Comparison of ENCODE assay signal across 15 cellular contexts in the genomic region with DNA sequence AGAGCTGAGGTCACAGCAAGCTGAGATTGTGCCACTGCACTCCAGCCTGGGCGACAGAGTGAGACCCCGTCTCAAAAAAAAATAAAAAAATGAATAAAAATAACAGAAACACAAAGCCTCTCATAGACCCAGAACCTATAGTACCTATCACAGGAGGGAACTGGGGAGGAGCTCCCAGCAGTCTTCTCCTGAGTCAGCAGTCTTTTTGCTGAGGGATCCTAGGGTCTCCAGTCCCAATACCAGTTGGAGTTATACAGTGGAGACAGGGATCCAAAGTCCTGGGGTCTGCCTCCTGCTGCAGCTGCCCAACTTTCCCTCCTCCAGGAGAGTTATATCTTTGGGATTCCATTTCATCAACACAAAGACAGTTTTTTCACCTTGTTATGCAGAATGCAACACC. TPM values are rescaled to one million over a fixed set of nuclear protein-coding genes. Genes with fewer than 3 reads are reported as not detected.
"Had no signal": no experiment of that assay in that cellular context is flagged by ENCODE, and none has a peak within 500 bp of the region (broad histone marks: within the 10 kb centered on the region; RNA-seq: fewer than 3 reads in every experiment).

No MANE protein-coding gene starts in this region.

- ATAC-seq: activated CD4-positive, CD25-positive, alpha-beta regulatory T cell treated with anti-CD3 and anti-CD28 coated beads, Interleukin-2, amount 50 U/mL, for 24 hours; foreskin keratinocyte; heart right ventricle; left lobe of liver; natural killer cell treated with Interleukin-12 subunit alpha and Interleukin-12 subunit beta and Interleukin-15 and Interleukin-18, amount 100 ng/mL, for 72 hours had no signal

- DNase-seq: activated effector memory CD4-positive, alpha-beta T cell treated with anti-CD3 and anti-CD28 coated beads, Interleukin-2, amount 50 U/mL, for 16 hours; colonic mucosa; foreskin keratinocyte; heart right ventricle; islet precursor cell; stimulated activated CD4-positive, alpha-beta T cell treated with anti-CD3 and anti-CD28 coated beads, Interleukin-4, amount 100 ng/mL, for 4 hours; thyroid gland; uterus had no signal

- H3K27me3 Mint-ChIP-seq: natural killer cell treated with Interleukin-12 subunit alpha and Interleukin-12 subunit beta and Interleukin-15 and Interleukin-18, amount 100 ng/mL, for 72 hours had no signal

- H3K27ac Mint-ChIP-seq: natural killer cell treated with Interleukin-12 subunit alpha and Interleukin-12 subunit beta and Interleukin-15 and Interleukin-18, amount 100 ng/mL, for 72 hours; T-helper 2 cell treated with Interferon-gamma antibody and Interleukin-4, amounts not matched to agents 5 μg/mL and 100 μg/mL, for 36 hours had no signal

- H3K27ac ChIP-seq: cardiac muscle cell, colonic mucosa, foreskin keratinocyte, heart right ventricle, thyroid gland, uterus had no signal

- H3K27me3 ChIP-seq: cardiac muscle cell, colonic mucosa, foreskin keratinocyte, heart right ventricle, thyroid gland, uterus had no signal

- FAIRE-seq: endothelial cell of umbilical vein had no signal

- H3K36me3 ChIP-seq: cardiac muscle cell, colonic mucosa, uterus had no signal

- H3K9me3 ChIP-seq: colonic mucosa, heart right ventricle, thyroid gland, uterus had no signal

- H3K4me3 ChIP-seq: cardiac muscle cell, colonic mucosa, heart right ventricle, thyroid gland, uterus had no signal

- H3K4me3 Mint-ChIP-seq: natural killer cell treated with Interleukin-12 subunit alpha and Interleukin-12 subunit beta and Interleukin-15 and Interleukin-18, amount 100 ng/mL, for 72 hours; T-helper 2 cell treated with Interferon-gamma antibody and Interleukin-4, amounts not matched to agents 5 μg/mL and 100 μg/mL, for 36 hours had no signal

- H3K9me3 Mint-ChIP-seq: natural killer cell treated with Interleukin-12 subunit alpha and Interleukin-12 subunit beta and Interleukin-15 and Interleukin-18, amount 100 ng/mL, for 72 hours; T-helper 2 cell treated with Interferon-gamma antibody and Interleukin-4, amounts not matched to agents 5 μg/mL and 100 μg/mL, for 36 hours had no signal

RNA-seq across cellular contexts. Expression of a gene that starts 12.5 kb away (rescaled TPM):
- total RNA-seq: endothelial cell of umbilical vein, foreskin keratinocyte, left lobe of liver, osteocyte had no signal
- polyA plus RNA-seq: endothelial cell of umbilical vein, foreskin keratinocyte had no signal
